Comparison of ENCODE assay signal across 1 cellular context in genomic region chr15:74889390-74889881, GRCh38.
A peak's percentile ranks its signal among the peaks of the same experiment; 100 is the strongest.
TF ChIP-seq lines count a peak whose summit lies in the region.

No MANE protein-coding gene starts in this region.

TF ChIP-seq in HEK293, 187 proteins besides CTCF, POLR2A, EP300 and RAD21 (continued from another document):
- TF ChIP-seq ZNF398 (tag by site-specific recombination; IDR thresholded peaks at IDR 0.05) (peak; percentile 61), ZNF184 (tag by site-specific recombination; IDR thresholded peaks at IDR 0.05) (no peak), ZNF24 (tag by site-specific recombination; IDR thresholded peaks at IDR 0.05) (no peak), ZNF138 (tag by site-specific recombination; IDR thresholded peaks at IDR 0.05; ENCODE audit: borderline replicate concordance) (no peak), ZNF660 (tag by site-specific recombination; IDR thresholded peaks at IDR 0.05) (no peak), OSR2 (tag by site-specific recombination; IDR thresholded peaks at IDR 0.05) (no peak), ZSCAN5A (tag by site-specific recombination; IDR thresholded peaks at IDR 0.05) (0 out of 2 replicates have a peak, but pooled peaks have one; percentile 20), ZNF600 (tag by site-specific recombination; IDR thresholded peaks at IDR 0.05) (peak; percentile 100), HOXA7 (CRISPR knock-in tag; IDR thresholded peaks at IDR 0.05; ENCODE audit: borderline replicate concordance) (no peak), ZSCAN18 (tag by site-specific recombination; IDR thresholded peaks at IDR 0.05) (no peak), PATZ1 (tag by site-specific recombination; IDR thresholded peaks at IDR 0.05) (peak; percentile 5; the same call in 1 of the 2 replicates), ZBTB49 (tag by site-specific recombination; IDR thresholded peaks at IDR 0.05; ENCODE audit: low read depth) (no peak), KLF17 (tag by site-specific recombination; IDR thresholded peaks at IDR 0.05) (peak; percentile 55; the same call in 1 of the 2 replicates), ZNF785 (tag by site-specific recombination; IDR thresholded peaks at IDR 0.05) (no peak)
